ENCODE assay signal across 1 cellular context in the genomic region with DNA sequence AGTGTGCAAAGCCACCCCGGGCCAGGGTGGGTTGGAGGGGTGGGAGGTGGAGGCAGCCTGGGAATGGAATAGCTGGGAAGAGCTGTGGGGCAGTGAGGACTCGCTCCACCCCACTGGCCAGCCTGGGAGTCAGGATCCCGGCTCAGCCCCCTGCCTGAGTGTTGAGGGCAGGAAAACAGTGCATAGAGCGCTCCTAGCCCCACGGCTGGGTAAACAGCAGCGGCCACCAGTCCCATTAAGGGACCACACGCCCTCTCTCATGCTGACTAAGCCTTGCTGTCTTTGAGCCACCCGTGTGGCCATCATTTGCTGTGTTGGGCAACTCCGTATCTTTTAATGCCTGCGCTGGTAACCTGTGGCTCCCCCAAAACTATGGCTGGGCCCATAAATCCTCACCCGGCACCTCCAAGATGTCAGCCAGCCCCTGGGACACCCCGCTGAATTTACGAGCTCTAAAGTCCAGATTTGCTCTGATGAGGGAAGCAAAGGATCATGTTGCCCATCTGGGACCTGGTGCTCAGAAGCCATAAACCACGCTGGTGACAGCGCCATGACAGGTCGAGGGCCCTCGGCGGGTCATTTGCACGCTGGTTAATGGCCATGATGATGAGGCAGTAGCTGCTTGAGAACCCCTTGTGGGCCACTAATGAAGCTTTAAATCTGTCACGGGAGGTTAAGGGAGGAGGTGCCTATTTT.
TF ChIP-seq lines count a peak whose summit lies in the region.

No MANE protein-coding gene starts in this region.

TF ChIP-seq in K562, 482 proteins besides CTCF, POLR2A, EP300 and RAD21:
- TF ChIP-seq YY1 (IDR thresholded peaks at IDR 0.05; ENCODE audit: borderline replicate concordance in 1 of 3, control insufficient read depth in 1 of 3, extremely low read depth in 1 of 3, insufficient read depth in 3 of 3, insufficient read length in 1 of 3, insufficient replicate concordance in 2 of 3, low read depth in 1 of 3, low read length in 2 of 3): peak in 1 of 3 experiments; percentile 17
- TF ChIP-seq, protein P1, sequence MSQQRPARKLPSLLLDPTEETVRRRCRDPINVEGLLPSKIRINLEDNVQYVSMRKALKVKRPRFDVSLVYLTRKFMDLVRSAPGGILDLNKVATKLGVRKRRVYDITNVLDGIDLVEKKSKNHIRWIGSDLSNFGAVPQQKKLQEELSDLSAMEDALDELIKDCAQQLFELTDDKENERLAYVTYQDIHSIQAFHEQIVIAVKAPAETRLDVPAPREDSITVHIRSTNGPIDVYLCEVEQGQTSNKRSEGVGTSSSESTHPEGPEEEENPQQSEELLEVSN (IDR thresholded peaks at IDR 0.05; ENCODE audit: borderline replicate concordance in 1 of 2, extremely low read depth in 1 of 2, insufficient read depth in 1 of 2, insufficient read length in 1 of 2, low read depth in 1 of 2, low read length in 1 of 2, poor library complexity in 1 of 2, severe bottlenecking in 1 of 2): peak in 1 of 2 experiments; percentile 11
- TF ChIP-seq, protein P2, sequence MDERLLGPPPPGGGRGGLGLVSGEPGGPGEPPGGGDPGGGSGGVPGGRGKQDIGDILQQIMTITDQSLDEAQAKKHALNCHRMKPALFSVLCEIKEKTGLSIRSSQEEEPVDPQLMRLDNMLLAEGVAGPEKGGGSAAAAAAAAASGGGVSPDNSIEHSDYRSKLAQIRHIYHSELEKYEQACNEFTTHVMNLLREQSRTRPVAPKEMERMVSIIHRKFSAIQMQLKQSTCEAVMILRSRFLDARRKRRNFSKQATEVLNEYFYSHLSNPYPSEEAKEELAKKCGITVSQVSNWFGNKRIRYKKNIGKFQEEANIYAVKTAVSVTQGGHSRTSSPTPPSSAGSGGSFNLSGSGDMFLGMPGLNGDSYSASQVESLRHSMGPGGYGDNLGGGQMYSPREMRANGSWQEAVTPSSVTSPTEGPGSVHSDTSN (CRISPR knock-in tag; IDR thresholded peaks at IDR 0.05; ENCODE audit: low read depth): no peak
- TF ChIP-seq, protein P2 (tag; conservative IDR thresholded peaks at IDR 0.05; ENCODE audit: low read depth): peak; percentile 97
- no peak for TF ChIP-seq ZNF224 (CRISPR knock-in tag; IDR thresholded peaks at IDR 0.05)
- TF ChIP-seq MECOM (CRISPR knock-in tag; IDR thresholded peaks at IDR 0.05): no peak
- peak; percentile 86 for TF ChIP-seq MEIS2 (IDR thresholded peaks at IDR 0.05; ENCODE audit: partially characterized antibody)
- no peak for TF ChIP-seq NCOA2 (IDR thresholded peaks at IDR 0.05; ENCODE audit: partially characterized antibody in 2 of 2)
- TF ChIP-seq, protein P3, sequence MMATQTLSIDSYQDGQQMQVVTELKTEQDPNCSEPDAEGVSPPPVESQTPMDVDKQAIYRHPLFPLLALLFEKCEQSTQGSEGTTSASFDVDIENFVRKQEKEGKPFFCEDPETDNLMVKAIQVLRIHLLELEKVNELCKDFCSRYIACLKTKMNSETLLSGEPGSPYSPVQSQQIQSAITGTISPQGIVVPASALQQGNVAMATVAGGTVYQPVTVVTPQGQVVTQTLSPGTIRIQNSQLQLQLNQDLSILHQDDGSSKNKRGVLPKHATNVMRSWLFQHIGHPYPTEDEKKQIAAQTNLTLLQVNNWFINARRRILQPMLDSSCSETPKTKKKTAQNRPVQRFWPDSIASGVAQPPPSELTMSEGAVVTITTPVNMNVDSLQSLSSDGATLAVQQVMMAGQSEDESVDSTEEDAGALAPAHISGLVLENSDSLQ (IDR thresholded peaks at IDR 0.05): peak; percentile 73
- TF ChIP-seq, protein P4, sequence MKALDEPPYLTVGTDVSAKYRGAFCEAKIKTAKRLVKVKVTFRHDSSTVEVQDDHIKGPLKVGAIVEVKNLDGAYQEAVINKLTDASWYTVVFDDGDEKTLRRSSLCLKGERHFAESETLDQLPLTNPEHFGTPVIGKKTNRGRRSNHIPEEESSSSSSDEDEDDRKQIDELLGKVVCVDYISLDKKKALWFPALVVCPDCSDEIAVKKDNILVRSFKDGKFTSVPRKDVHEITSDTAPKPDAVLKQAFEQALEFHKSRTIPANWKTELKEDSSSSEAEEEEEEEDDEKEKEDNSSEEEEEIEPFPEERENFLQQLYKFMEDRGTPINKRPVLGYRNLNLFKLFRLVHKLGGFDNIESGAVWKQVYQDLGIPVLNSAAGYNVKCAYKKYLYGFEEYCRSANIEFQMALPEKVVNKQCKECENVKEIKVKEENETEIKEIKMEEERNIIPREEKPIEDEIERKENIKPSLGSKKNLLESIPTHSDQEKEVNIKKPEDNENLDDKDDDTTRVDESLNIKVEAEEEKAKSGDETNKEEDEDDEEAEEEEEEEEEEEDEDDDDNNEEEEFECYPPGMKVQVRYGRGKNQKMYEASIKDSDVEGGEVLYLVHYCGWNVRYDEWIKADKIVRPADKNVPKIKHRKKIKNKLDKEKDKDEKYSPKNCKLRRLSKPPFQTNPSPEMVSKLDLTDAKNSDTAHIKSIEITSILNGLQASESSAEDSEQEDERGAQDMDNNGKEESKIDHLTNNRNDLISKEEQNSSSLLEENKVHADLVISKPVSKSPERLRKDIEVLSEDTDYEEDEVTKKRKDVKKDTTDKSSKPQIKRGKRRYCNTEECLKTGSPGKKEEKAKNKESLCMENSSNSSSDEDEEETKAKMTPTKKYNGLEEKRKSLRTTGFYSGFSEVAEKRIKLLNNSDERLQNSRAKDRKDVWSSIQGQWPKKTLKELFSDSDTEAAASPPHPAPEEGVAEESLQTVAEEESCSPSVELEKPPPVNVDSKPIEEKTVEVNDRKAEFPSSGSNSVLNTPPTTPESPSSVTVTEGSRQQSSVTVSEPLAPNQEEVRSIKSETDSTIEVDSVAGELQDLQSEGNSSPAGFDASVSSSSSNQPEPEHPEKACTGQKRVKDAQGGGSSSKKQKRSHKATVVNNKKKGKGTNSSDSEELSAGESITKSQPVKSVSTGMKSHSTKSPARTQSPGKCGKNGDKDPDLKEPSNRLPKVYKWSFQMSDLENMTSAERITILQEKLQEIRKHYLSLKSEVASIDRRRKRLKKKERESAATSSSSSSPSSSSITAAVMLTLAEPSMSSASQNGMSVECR (CRISPR knock-in tag; IDR thresholded peaks at IDR 0.05): peak; percentile 41; the same call in 1 of the 2 replicates
- no peak for TF ChIP-seq ZNF445 (CRISPR knock-in tag; IDR thresholded peaks at IDR 0.05; ENCODE audit: low read depth)
- no peak for TF ChIP-seq MTA3 (IDR thresholded peaks at IDR 0.05; ENCODE audit: borderline replicate concordance)
